Comparison of ENCODE assay signal across 1 cellular context in the genomic region with DNA sequence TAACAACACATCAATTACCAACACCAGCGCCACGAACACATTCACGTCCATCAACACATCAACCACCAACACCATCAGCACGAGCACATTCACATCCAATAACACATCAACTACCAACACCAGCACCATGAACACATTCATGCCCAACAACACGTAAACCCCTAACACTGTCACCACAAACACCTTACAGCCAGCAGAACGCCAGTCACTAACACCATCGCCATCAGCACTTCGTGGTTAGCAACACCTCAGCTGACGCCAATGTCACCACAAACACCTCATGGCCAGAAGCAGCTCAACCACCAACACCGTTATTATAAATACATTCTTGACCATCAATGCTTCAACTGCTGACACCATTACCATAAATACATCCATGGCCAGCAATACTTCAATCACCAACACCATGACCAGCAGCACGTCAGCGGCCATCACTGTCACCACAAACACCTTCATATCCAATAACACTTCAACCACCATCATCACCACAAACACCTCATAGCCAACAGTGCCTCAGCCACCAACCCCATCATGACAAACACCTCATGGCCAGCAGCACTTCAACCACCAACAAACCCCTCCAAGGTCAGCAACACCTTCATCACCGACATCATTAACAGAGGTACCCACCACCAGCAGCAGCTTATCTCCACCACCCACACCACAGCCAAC.
TF ChIP-seq lines count a peak whose summit lies in the region.

No MANE protein-coding gene starts in this region.

TF ChIP-seq in GM12878, 131 proteins besides CTCF, POLR2A, EP300 and RAD21 (continued from another document):
- TF ChIP-seq, protein P1, sequence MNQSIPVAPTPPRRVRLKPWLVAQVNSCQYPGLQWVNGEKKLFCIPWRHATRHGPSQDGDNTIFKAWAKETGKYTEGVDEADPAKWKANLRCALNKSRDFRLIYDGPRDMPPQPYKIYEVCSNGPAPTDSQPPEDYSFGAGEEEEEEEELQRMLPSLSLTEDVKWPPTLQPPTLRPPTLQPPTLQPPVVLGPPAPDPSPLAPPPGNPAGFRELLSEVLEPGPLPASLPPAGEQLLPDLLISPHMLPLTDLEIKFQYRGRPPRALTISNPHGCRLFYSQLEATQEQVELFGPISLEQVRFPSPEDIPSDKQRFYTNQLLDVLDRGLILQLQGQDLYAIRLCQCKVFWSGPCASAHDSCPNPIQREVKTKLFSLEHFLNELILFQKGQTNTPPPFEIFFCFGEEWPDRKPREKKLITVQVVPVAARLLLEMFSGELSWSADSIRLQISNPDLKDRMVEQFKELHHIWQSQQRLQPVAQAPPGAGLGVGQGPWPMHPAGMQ (IDR thresholded peaks at IDR 0.05; ENCODE audit: borderline replicate concordance) = peak; percentile 77
- TF ChIP-seq, protein P2, sequence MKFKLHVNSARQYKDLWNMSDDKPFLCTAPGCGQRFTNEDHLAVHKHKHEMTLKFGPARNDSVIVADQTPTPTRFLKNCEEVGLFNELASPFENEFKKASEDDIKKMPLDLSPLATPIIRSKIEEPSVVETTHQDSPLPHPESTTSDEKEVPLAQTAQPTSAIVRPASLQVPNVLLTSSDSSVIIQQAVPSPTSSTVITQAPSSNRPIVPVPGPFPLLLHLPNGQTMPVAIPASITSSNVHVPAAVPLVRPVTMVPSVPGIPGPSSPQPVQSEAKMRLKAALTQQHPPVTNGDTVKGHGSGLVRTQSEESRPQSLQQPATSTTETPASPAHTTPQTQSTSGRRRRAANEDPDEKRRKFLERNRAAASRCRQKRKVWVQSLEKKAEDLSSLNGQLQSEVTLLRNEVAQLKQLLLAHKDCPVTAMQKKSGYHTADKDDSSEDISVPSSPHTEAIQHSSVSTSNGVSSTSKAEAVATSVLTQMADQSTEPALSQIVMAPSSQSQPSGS (IDR thresholded peaks at IDR 0.05; ENCODE audit: low read length) = no peak
- TF ChIP-seq CHD1 (IDR thresholded peaks at IDR 0.05; ENCODE audit: low read depth, low read length) (no peak), POU2F2 (IDR thresholded peaks at IDR 0.05; ENCODE audit: borderline replicate concordance, low read depth, low read length) (peak; percentile 4; the same call in 2 of the 3 replicates), MYB (IDR thresholded peaks at IDR 0.05; ENCODE audit: borderline replicate concordance, low read depth, low read length) (0 out of 2 replicates have a peak, but pooled peaks have one; percentile 27), BMI1 (IDR thresholded peaks at IDR 0.05; ENCODE audit: borderline replicate concordance) (peak; percentile 84), SMC3 (IDR thresholded peaks at IDR 0.05; ENCODE audit: borderline replicate concordance, low read length) (no peak), ZBED1 (IDR thresholded peaks at IDR 0.05; ENCODE audit: borderline replicate concordance) (no peak), NR2C1 (IDR thresholded peaks at IDR 0.05) (no peak), ASH2L (IDR thresholded peaks at IDR 0.05; ENCODE audit: borderline replicate concordance, low read depth) (no peak), NFYA (IDR thresholded peaks at IDR 0.05; ENCODE audit: borderline replicate concordance, low read depth, low read length) (no peak), POLR2AphosphoS5 (IDR thresholded peaks at IDR 0.05; ENCODE audit: low read length) (peak; percentile 75; the same call in 1 of the 2 replicates), EED (IDR thresholded peaks at IDR 0.05; ENCODE audit: low read depth) (no peak), STAT1 (conservative IDR thresholded peaks at IDR 0.05) (no peak), TAF1 (IDR thresholded peaks at IDR 0.05; ENCODE audit: borderline replicate concordance, low read depth, low read length) (no peak), CHD4 (IDR thresholded peaks at IDR 0.05) (no peak), BACH1 (IDR thresholded peaks at IDR 0.05; ENCODE audit: borderline replicate concordance) (peak; percentile 42; the same call in 1 of the 2 replicates), RB1 (IDR thresholded peaks at IDR 0.05; ENCODE audit: borderline replicate concordance) (no peak), CBFB (IDR thresholded peaks at IDR 0.05; ENCODE audit: low read depth) (no peak), HDAC6 (IDR thresholded peaks at IDR 0.05; ENCODE audit: unreplicated experiment) (no peak), CEBPB (IDR thresholded peaks at IDR 0.05; ENCODE audit: borderline replicate concordance in 1 of 2, low read depth in 2 of 2, low read length in 2 of 2) (no peak), ZZZ3 (IDR thresholded peaks at IDR 0.05; ENCODE audit: control insufficient read depth, insufficient read length, low read depth) (no peak), IKZF2 (IDR thresholded peaks at IDR 0.05) (peak; percentile 68 to 83; a peak in 3 of 4 replicates), ZNF24 (IDR thresholded peaks at IDR 0.05) (no peak)
- TF ChIP-seq, protein P3, sequence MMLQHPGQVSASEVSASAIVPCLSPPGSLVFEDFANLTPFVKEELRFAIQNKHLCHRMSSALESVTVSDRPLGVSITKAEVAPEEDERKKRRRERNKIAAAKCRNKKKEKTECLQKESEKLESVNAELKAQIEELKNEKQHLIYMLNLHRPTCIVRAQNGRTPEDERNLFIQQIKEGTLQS (IDR thresholded peaks at IDR 0.05; ENCODE audit: borderline replicate concordance, extremely low read depth, low read depth, low read length) = no peak
- TF ChIP-seq, protein P4, sequence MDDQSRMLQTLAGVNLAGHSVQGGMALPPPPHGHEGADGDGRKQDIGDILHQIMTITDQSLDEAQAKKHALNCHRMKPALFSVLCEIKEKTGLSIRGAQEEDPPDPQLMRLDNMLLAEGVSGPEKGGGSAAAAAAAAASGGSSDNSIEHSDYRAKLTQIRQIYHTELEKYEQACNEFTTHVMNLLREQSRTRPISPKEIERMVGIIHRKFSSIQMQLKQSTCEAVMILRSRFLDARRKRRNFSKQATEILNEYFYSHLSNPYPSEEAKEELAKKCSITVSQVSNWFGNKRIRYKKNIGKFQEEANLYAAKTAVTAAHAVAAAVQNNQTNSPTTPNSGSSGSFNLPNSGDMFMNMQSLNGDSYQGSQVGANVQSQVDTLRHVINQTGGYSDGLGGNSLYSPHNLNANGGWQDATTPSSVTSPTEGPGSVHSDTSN (IDR thresholded peaks at IDR 0.05; ENCODE audit: insufficient replicate concordance, low read depth, low read length) = no peak
- TF ChIP-seq, protein P5, sequence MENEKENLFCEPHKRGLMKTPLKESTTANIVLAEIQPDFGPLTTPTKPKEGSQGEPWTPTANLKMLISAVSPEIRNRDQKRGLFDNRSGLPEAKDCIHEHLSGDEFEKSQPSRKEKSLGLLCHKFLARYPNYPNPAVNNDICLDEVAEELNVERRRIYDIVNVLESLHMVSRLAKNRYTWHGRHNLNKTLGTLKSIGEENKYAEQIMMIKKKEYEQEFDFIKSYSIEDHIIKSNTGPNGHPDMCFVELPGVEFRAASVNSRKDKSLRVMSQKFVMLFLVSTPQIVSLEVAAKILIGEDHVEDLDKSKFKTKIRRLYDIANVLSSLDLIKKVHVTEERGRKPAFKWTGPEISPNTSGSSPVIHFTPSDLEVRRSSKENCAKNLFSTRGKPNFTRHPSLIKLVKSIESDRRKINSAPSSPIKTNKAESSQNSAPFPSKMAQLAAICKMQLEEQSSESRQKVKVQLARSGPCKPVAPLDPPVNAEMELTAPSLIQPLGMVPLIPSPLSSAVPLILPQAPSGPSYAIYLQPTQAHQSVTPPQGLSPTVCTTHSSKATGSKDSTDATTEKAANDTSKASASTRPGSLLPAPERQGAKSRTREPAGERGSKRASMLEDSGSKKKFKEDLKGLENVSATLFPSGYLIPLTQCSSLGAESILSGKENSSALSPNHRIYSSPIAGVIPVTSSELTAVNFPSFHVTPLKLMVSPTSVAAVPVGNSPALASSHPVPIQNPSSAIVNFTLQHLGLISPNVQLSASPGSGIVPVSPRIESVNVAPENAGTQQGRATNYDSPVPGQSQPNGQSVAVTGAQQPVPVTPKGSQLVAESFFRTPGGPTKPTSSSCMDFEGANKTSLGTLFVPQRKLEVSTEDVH (IDR thresholded peaks at IDR 0.05; ENCODE audit: low read depth, partially characterized antibody) = peak; percentile 77
- TF ChIP-seq, protein P6, sequence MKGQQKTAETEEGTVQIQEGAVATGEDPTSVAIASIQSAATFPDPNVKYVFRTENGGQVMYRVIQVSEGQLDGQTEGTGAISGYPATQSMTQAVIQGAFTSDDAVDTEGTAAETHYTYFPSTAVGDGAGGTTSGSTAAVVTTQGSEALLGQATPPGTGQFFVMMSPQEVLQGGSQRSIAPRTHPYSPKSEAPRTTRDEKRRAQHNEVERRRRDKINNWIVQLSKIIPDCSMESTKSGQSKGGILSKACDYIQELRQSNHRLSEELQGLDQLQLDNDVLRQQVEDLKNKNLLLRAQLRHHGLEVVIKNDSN (IDR thresholded peaks at IDR 0.05; ENCODE audit: borderline replicate concordance, extremely low read length, insufficient read depth, low read depth, low read length) = no peak
TF ChIP-seq in GM12878: peak in this region for 35.
